ENCODE assay signal across 12 cellular contexts in the genomic region with DNA sequence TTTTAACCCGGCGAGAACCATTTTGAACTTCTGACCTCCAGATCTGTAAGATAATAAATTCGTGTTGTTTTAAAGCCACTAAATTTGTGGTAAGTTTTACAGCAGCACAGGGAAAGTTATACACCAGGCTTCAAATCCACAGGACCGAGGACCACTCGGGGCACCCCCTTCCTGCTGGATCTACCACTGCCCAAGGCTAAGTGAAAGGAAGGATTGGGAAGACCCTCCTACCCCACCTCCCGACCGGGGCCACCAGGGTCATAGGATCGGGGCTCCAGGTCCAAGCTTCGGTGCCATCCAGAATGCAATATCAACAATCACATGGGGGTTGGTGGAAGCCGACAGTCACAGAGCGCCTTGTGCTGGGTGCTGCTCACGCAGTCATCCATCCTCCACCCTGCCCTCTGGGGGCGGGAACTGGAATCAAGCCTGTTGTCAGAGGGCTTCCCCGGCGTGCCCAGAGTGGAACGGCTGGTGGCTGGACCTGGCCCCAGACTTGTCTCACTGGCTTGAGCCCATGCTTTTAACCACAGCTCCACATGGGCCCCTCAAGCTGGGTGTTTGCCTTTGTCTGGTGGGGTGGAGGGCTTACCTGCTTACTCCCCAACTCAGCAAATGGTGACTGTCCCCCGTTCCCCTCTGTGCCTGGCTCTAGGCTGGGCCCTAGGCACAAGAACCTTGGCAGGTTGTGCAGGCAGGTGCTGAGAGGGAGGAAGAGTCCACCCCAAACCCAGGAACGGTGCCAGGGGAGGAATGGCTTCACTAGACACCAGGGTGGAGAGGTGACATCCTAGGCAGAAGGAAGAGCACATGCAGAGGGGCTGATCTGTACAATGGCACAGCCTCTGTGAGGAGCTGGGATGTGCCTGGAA.
DNase-seq lines count a peak whose midpoint lies in the region; ATAC-seq, FAIRE-seq and TF ChIP-seq lines count a peak whose summit lies in the region.
"Had no signal": no experiment of that assay in that cellular context is flagged by ENCODE, and none has a peak within 500 bp of the region (broad histone marks: within the 10 kb centered on the region; RNA-seq: fewer than 3 reads in every experiment).

No MANE protein-coding gene starts in this region.

- H3K27me3 ChIP-seq in bronchial epithelial cell (ENCODE audit: control insufficient read depth, insufficient read depth, low read length), result peaks cover 3% of the 10 kb centered on the region
- H3K27me3 ChIP-seq: vagina had no signal

- H3K4me1 Mint-ChIP-seq in natural killer cell, result no peaks in the 10 kb centered on the region
- H3K4me1 Mint-ChIP-seq: activated naive CD8-positive, alpha-beta T cell treated with anti-CD3 and anti-CD28 coated beads, Interleukin-2, amount 10 ng/mL, durations not matched to agents 7 days and 5 days had no signal

- no peaks in the 10 kb centered on the region for H3K36me3 Mint-ChIP-seq in natural killer cell
- H3K36me3 Mint-ChIP-seq: activated naive CD8-positive, alpha-beta T cell treated with anti-CD3 and anti-CD28 coated beads, Interleukin-2, amount 10 ng/mL, durations not matched to agents 7 days and 5 days had no signal

- FAIRE-seq in bronchial epithelial cell (lab: Jason Lieb, UNC), result no peak

- ATAC-seq in natural killer cell, result no peak

- DNase-seq in Daoy (ENCODE audit: low read depth) (peak; percentile 35), HuH-7.5 (ENCODE audit: low spot score) (peak; percentile 35), bronchial epithelial cell (ENCODE audit: low read depth) (no peak), natural killer cell (peak; percentile 6), germinal center (ENCODE audit: low spot score) (no peak), OCI-M2 (lab: John Stamatoyannopoulos, UW; ENCODE audit: unreplicated experiment) (no peak), amniotic stem cell (lab: John Stamatoyannopoulos, UW) (no peak)
- DNase-seq in activated T-cell treated with anti-CD3 and anti-CD28 coated beads, Interleukin-2, amount 50 U/mL, for 48 hours, result no peak
- DNase-seq: activated CD4-positive, CD25-positive, alpha-beta regulatory T cell; activated naive CD8-positive, alpha-beta T cell treated with anti-CD3 and anti-CD28 coated beads, Interleukin-2, amount 10 ng/mL, durations not matched to agents 7 days and 5 days; DMS53 had no signal

- intact Hi-C loops in natural killer cell (cut with micrococcal nuclease), result no loop called here

- H3K4me3 Mint-ChIP-seq in natural killer cell, result no peak overlapping the region
- H3K4me3 Mint-ChIP-seq: activated naive CD8-positive, alpha-beta T cell treated with anti-CD3 and anti-CD28 coated beads, Interleukin-2, amount 10 ng/mL, durations not matched to agents 7 days and 5 days had no signal

- H3K27ac Mint-ChIP-seq in natural killer cell, result no peak overlapping the region
- H3K27ac Mint-ChIP-seq: activated naive CD8-positive, alpha-beta T cell treated with anti-CD3 and anti-CD28 coated beads, Interleukin-2, amount 10 ng/mL, durations not matched to agents 7 days and 5 days had no signal

- H3K27me3 Mint-ChIP-seq in natural killer cell (ENCODE audit: low read depth in 2 of 2), result peaks cover 26 to 39% of the 10 kb centered on the region in 2 donors

- no peak overlapping the region for H3K4me3 ChIP-seq in bronchial epithelial cell (ENCODE audit: low read depth, low read length)
- H3K4me3 ChIP-seq: vagina had no signal

- no peaks in the 10 kb centered on the region for H3K36me3 ChIP-seq in bronchial epithelial cell (ENCODE audit: control insufficient read depth, insufficient read depth, low read length)
- H3K36me3 ChIP-seq: vagina had no signal

- peak; percentile 29 for TF ChIP-seq CTCF in bronchial epithelial cell (IDR thresholded peaks at IDR 0.05; ENCODE audit: insufficient read depth, low read length, severe bottlenecking)
- no peak for TF ChIP-seq CTCF in natural killer cell (IDR thresholded peaks at IDR 0.05)

- peaks cover 0 to 3% of the 10 kb centered on the region in 2 donors for H3K9me3 Mint-ChIP-seq in natural killer cell
- H3K9me3 Mint-ChIP-seq: activated naive CD8-positive, alpha-beta T cell treated with anti-CD3 and anti-CD28 coated beads, Interleukin-2, amount 10 ng/mL, durations not matched to agents 7 days and 5 days had no signal

Comparison
In these comparisons a context has a peak if more than half of its experiments do, and no peak if none do; other contexts are left out.
1. DNase-seq: peak in Daoy (single experiment), HuH-7.5 (single experiment) and natural killer cell (single experiment); none in bronchial epithelial cell (single experiment), germinal center (single experiment), OCI-M2 (single experiment), activated T-cell treated with anti-CD3 and anti-CD28 coated beads, Interleukin-2, amount 50 U/mL, for 48 hours (0 of 2) and amniotic stem cell (single experiment).